1 cellular context compared by ENCODE assay signal in the genomic region with DNA sequence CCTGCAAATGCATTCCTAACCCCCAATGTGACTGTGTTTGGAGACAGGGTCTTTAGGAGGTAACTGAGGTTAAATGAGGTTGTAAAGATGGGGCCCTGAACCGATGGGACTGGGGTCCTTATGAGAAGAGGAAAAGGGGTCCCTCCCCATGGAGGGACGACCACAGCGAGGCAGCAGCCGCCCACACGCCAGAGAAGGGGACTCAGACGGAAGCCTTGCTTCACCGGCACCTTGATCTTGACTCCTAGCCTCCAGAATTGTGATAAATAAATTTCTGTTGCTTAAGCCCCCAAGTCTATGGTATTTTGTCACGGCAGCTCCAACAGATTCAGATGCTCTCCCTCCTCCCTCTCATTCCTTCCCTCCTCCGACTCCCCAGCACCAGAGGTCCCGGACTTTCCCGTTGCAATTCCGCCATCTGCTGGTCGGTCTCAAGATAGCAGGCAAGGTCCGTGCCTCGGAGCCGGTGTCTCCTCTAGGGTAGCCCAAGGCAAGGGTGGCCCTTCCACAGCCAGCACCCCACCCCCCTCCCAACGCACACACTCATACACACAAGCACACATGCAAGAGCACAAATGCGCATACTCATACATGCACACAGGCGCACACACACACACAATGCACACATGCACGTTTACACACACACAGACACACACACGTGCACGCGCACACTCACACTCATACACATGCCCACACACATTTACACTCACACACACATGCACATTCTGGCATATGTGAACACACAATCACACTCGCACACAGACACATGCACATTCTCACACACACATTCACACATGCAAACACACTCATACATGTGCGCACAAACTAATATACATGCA.
TF ChIP-seq lines count a peak whose summit lies in the region.

No MANE protein-coding gene starts in this region.

TF ChIP-seq in HEK293, 187 proteins besides CTCF, POLR2A, EP300 and RAD21 (continued from another document):
- TF ChIP-seq ZNF16 (tag by site-specific recombination; IDR thresholded peaks at IDR 0.05; ENCODE audit: low read depth) (peak; percentile 20; the same call in 1 of the 2 replicates), ZNF510 (tag by site-specific recombination; IDR thresholded peaks at IDR 0.05; ENCODE audit: insufficient replicate concordance) (no peak)
